Comparison of ENCODE assay signal across 1 cellular context in the genomic region with DNA sequence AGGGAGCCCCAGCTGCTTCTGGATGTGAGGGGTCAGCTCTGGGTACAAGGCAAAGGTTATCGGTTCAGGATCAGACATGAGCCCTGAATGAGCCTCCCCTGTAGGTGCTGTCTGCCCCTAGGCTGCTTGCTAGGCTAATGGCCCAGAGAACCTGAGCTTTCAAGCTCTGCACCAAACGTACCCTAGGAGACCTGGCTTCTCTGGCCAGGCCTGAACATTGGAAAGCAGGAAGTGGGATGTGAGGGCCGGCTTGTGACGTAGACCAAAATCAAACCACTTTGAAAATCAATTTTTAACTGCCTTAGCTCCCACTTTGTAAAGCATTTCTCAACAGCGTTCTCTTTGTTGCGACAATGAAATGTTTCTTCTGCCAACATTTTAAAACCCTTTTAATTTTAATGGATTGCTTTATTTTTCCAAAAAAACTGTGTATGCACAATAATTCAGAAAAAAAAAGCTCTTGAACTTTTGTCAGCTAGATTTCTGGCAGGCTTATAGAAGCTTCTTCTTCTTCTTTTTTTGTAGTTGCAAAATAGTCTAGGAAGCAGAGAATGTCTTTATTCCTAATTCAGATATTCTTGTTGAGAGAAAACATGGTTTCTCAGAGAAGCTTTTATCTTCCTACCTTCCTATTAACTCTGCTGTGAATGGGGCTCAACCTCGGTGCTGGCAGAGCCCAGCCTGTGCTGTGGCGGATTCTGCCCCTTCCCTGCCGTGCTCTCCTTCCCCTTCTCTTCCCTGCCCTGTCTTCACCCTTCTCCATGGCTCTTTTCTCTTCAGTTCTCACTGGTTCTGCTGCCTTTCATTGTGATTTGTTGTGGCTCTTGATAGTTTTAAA.
TF ChIP-seq lines count a peak whose summit lies in the region.

No MANE protein-coding gene starts in this region.

TF ChIP-seq in GM23338, 12 proteins besides CTCF, POLR2A, EP300 and RAD21 (continued from another document):
- TF ChIP-seq, protein P1, sequence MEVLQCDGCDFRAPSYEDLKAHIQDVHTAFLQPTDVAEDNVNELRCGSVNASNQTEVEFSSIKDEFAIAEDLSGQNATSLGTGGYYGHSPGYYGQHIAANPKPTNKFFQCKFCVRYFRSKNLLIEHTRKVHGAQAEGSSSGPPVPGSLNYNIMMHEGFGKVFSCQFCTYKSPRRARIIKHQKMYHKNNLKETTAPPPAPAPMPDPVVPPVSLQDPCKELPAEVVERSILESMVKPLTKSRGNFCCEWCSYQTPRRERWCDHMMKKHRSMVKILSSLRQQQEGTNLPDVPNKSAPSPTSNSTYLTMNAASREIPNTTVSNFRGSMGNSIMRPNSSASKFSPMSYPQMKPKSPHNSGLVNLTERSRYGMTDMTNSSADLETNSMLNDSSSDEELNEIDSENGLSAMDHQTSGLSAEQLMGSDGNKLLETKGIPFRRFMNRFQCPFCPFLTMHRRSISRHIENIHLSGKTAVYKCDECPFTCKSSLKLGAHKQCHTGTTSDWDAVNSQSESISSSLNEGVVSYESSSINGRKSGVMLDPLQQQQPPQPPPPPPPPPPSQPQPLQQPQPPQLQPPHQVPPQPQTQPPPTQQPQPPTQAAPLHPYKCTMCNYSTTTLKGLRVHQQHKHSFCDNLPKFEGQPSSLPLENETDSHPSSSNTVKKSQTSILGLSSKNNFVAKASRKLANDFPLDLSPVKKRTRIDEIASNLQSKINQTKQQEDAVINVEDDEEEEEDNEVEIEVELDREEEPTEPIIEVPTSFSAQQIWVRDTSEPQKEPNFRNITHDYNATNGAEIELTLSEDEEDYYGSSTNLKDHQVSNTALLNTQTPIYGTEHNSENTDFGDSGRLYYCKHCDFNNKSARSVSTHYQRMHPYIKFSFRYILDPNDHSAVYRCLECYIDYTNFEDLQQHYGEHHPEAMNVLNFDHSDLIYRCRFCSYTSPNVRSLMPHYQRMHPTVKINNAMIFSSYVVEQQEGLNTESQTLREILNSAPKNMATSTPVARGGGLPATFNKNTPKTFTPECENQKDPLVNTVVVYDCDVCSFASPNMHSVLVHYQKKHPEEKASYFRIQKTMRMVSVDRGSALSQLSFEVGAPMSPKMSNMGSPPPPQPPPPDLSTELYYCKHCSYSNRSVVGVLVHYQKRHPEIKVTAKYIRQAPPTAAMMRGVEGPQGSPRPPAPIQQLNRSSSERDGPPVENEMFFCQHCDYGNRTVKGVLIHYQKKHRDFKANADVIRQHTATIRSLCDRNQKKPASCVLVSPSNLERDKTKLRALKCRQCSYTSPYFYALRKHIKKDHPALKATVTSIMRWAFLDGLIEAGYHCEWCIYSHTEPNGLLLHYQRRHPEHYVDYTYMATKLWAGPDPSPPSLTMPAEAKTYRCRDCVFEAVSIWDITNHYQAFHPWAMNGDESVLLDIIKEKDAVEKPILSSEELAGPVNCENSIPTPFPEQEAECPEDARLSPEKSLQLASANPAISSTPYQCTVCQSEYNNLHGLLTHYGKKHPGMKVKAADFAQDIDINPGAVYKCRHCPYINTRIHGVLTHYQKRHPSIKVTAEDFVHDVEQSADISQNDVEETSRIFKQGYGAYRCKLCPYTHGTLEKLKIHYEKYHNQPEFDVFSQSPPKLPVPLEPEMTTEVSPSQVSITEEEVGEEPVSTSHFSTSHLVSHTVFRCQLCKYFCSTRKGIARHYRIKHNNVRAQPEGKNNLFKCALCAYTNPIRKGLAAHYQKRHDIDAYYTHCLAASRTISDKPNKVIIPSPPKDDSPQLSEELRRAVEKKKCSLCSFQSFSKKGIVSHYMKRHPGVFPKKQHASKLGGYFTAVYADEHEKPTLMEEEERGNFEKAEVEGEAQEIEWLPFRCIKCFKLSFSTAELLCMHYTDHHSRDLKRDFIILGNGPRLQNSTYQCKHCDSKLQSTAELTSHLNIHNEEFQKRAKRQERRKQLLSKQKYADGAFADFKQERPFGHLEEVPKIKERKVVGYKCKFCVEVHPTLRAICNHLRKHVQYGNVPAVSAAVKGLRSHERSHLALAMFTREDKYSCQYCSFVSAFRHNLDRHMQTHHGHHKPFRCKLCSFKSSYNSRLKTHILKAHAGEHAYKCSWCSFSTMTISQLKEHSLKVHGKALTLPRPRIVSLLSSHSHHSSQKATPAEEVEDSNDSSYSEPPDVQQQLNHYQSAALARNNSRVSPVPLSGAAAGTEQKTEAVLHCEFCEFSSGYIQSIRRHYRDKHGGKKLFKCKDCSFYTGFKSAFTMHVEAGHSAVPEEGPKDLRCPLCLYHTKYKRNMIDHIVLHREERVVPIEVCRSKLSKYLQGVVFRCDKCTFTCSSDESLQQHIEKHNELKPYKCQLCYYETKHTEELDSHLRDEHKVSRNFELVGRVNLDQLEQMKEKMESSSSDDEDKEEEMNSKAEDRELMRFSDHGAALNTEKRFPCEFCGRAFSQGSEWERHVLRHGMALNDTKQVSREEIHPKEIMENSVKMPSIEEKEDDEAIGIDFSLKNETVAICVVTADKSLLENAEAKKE (CRISPR knock-in tag; IDR thresholded peaks at IDR 0.05) = no peak
- TF ChIP-seq ETS1 (IDR thresholded peaks at IDR 0.05) = no peak
- no peak for TF ChIP-seq JUNB (IDR thresholded peaks at IDR 0.05; ENCODE audit: unreplicated experiment)
- TF ChIP-seq EZH2 (IDR thresholded peaks at IDR 0.05; ENCODE audit: low read depth, unreplicated experiment) = no peak
- no peak for TF ChIP-seq ZNF331 (CRISPR knock-in tag; IDR thresholded peaks at IDR 0.05; ENCODE audit: low read depth)
